In genomic region chr10:92567952-92568600, GRCh38 we compare ENCODE assay signal across 12 cellular contexts. TPM values are rescaled to one million over a fixed set of nuclear protein-coding genes. Genes with fewer than 3 reads are reported as not detected.
DNase-seq lines count a peak whose midpoint lies in the region; ATAC-seq, FAIRE-seq and TF ChIP-seq lines count a peak whose summit lies in the region.
"Had no signal": no experiment of that assay in that cellular context is flagged by ENCODE, and none has a peak within 500 bp of the region (broad histone marks: within the 10 kb centered on the region; RNA-seq: fewer than 3 reads in every experiment).

No MANE protein-coding gene starts in this region.

- H3K79me2 ChIP-seq in endothelial cell of umbilical vein (ENCODE audit: control insufficient read depth, insufficient read depth, low read length) = peaks cover 63% of the 10 kb centered on the region

- no peaks in the 10 kb centered on the region for H3K9me1 ChIP-seq in endothelial cell of umbilical vein (replicated peaks; ENCODE audit: control insufficient read depth, extremely low read depth, insufficient read depth, low read length)

- no TSS peak for BruUV-seq in endothelial cell of umbilical vein (replicated peaks; lab: Mats Ljungman, UMichigan)

- no peaks in the 10 kb centered on the region for H3K9me3 Mint-ChIP-seq in activated naive CD8-positive, alpha-beta T cell treated with anti-CD3 and anti-CD28 coated beads, Interleukin-2, amount 50 U/mL, for 24 hours
- no peaks in the 10 kb centered on the region for H3K9me3 Mint-ChIP-seq in activated naive CD8-positive, alpha-beta T cell treated with anti-CD3 and anti-CD28 coated beads for 36 hours
- H3K9me3 Mint-ChIP-seq: CD8-positive, alpha-beta memory T cell; central memory CD8-positive, alpha-beta T cell; naive B cell had no signal

- H3K9me3 ChIP-seq in endothelial cell of umbilical vein (replicated peaks; ENCODE audit: control insufficient read depth, insufficient read depth, low read length) = no peaks in the 10 kb centered on the region

- H3K27me3 ChIP-seq in endothelial cell of umbilical vein (ENCODE audit: control insufficient read depth in 2 of 2, insufficient read depth in 2 of 2, low read length in 2 of 2) = no peaks in the 10 kb centered on the region

- POLR2A ChIA-PET in endothelial cell of umbilical vein (lab: Charles Lee) = no interaction called here

- H3K4me1 Mint-ChIP-seq in activated naive CD8-positive, alpha-beta T cell treated with anti-CD3 and anti-CD28 coated beads, Interleukin-2, amount 50 U/mL, for 24 hours = peaks cover 45% of the 10 kb centered on the region
- peaks cover 33% of the 10 kb centered on the region for H3K4me1 Mint-ChIP-seq in activated naive CD8-positive, alpha-beta T cell treated with anti-CD3 and anti-CD28 coated beads for 36 hours

- TF ChIP-seq POLR2A in endothelial cell of umbilical vein (IDR thresholded peaks at IDR 0.05; ENCODE audit: low read depth, low read length) = no peak

- H3K9ac ChIP-seq in endothelial cell of umbilical vein (replicated peaks; ENCODE audit: extremely low read depth, insufficient read depth, low read length) = no peak overlapping the region

- no peak for TF ChIP-seq CTCF in endothelial cell of umbilical vein (IDR thresholded peaks at IDR 0.05; ENCODE audit: extremely low read depth in 1 of 2, insufficient read depth in 1 of 2, low read depth in 1 of 2, low read length in 2 of 2)

- H3K4me3 Mint-ChIP-seq in activated naive CD8-positive, alpha-beta T cell treated with anti-CD3 and anti-CD28 coated beads, Interleukin-2, amount 50 U/mL, for 24 hours = no peak overlapping the region
- H3K4me3 Mint-ChIP-seq in activated naive CD8-positive, alpha-beta T cell treated with anti-CD3 and anti-CD28 coated beads for 36 hours = no peak overlapping the region
- H3K4me3 Mint-ChIP-seq: CD8-positive, alpha-beta memory T cell; central memory CD8-positive, alpha-beta T cell; naive B cell had no signal

- no peak overlapping the region for H3K4me2 ChIP-seq in endothelial cell of umbilical vein (ENCODE audit: insufficient read depth, low read length)

- no peak overlapping the region for H3K27ac ChIP-seq in endothelial cell of umbilical vein (ENCODE audit: insufficient read depth, low read depth, low read length)
- H3K27ac ChIP-seq: HL-60 had no signal

- DNase-seq in activated naive CD8-positive, alpha-beta T cell treated with anti-CD3 and anti-CD28 coated beads, Interleukin-2, amount 50 U/mL, for 24 hours = no peak
- no peak for DNase-seq in activated naive CD8-positive, alpha-beta T cell treated with anti-CD3 and anti-CD28 coated beads for 36 hours
- DNase-seq in endothelial cell of umbilical vein (ENCODE audit: low read depth, low spot score) = peak; percentile 32
- DNase-seq in NK-92 (lab: John Stamatoyannopoulos, UW; ENCODE audit: unreplicated experiment) = no peak
- DNase-seq in GM19238 (ENCODE audit: insufficient read length, low spot score) = no peak
- DNase-seq in activated gamma-delta T cell (lab: John Stamatoyannopoulos, UW) = no peak
- no peak for DNase-seq in occipital lobe (lab: John Stamatoyannopoulos, UW)
- DNase-seq: CD8-positive, alpha-beta memory T cell; naive B cell had no signal

- peak; percentile 82 for ATAC-seq in activated naive CD8-positive, alpha-beta T cell treated with anti-CD3 and anti-CD28 coated beads, Interleukin-2, amount 50 U/mL, for 24 hours
- peak; percentile 84 for ATAC-seq in HG03432 (IDR thresholded peaks at IDR 0.05; ENCODE audit: unreplicated experiment)

- H3K36me3 ChIP-seq in endothelial cell of umbilical vein (ENCODE audit: control insufficient read depth in 2 of 2, extremely low read depth in 1 of 2, insufficient read depth in 2 of 2, low read length in 2 of 2) = peaks cover 0 to 2% of the 10 kb centered on the region in 2 experiments

- no peaks in the 10 kb centered on the region for H4K20me1 ChIP-seq in endothelial cell of umbilical vein (replicated peaks; ENCODE audit: control insufficient read depth, extremely low read depth, insufficient read depth, low read length)

- CTCF ChIA-PET in endothelial cell of umbilical vein (lab: Charles Lee) = interaction anchor here (1.0 to 1.7 kb wide), 3 partner anchors 48 to 51 kb away, joined by 3 to 7 read pairs (median 5); no protein-coding TSS in a partner anchor

- no peak overlapping the region for H3K27ac Mint-ChIP-seq in activated naive CD8-positive, alpha-beta T cell treated with anti-CD3 and anti-CD28 coated beads, Interleukin-2, amount 50 U/mL, for 24 hours
- no peak overlapping the region for H3K27ac Mint-ChIP-seq in activated naive CD8-positive, alpha-beta T cell treated with anti-CD3 and anti-CD28 coated beads for 36 hours

- H3K4me1 ChIP-seq in endothelial cell of umbilical vein (ENCODE audit: control insufficient read depth, extremely low read depth, insufficient read depth, low read length) = peaks cover 15% of the 10 kb centered on the region

- H3K36me3 Mint-ChIP-seq in activated naive CD8-positive, alpha-beta T cell treated with anti-CD3 and anti-CD28 coated beads, Interleukin-2, amount 50 U/mL, for 24 hours (ENCODE audit: low read depth) = peaks cover 28% of the 10 kb centered on the region
- peaks cover 19% of the 10 kb centered on the region for H3K36me3 Mint-ChIP-seq in activated naive CD8-positive, alpha-beta T cell treated with anti-CD3 and anti-CD28 coated beads for 36 hours

- intact Hi-C loops in endothelial cell of umbilical vein (cut with micrococcal nuclease) = no loop called here

- no peak overlapping the region for H3K4me3 ChIP-seq in endothelial cell of umbilical vein (replicated peaks in 1 of 3; ENCODE audit: insufficient read depth in 1 of 3, low read depth in 1 of 3, low read length in 3 of 3)

- dilution Hi-C loops in endothelial cell of umbilical vein (cut with MboI; ENCODE audit: extremely low pct_ligation_motif_present, low sequenced_read_pairs) = no loop called here

- H2AFZ ChIP-seq in endothelial cell of umbilical vein (ENCODE audit: low read depth, low read length) = no peak overlapping the region

- FAIRE-seq in endothelial cell of umbilical vein (lab: Jason Lieb, UNC) = peak; percentile 86

- no peaks in the 10 kb centered on the region for H3K27me3 Mint-ChIP-seq in activated naive CD8-positive, alpha-beta T cell treated with anti-CD3 and anti-CD28 coated beads, Interleukin-2, amount 50 U/mL, for 24 hours
- no peaks in the 10 kb centered on the region for H3K27me3 Mint-ChIP-seq in activated naive CD8-positive, alpha-beta T cell treated with anti-CD3 and anti-CD28 coated beads for 36 hours
- H3K27me3 Mint-ChIP-seq: CD8-positive, alpha-beta memory T cell; central memory CD8-positive, alpha-beta T cell; naive B cell had no signal

TF ChIP-seq in endothelial cell of umbilical vein, 7 proteins besides CTCF, POLR2A, EP300 and RAD21:
- TF ChIP-seq GATA2 (IDR thresholded peaks at IDR 0.05; ENCODE audit: insufficient read depth, insufficient read length, low read depth, low read length) = no peak
- TF ChIP-seq JUN (IDR thresholded peaks at IDR 0.05; ENCODE audit: borderline replicate concordance, insufficient read depth, insufficient read length, low read depth) = peak; percentile 6
- peak; percentile 50 for TF ChIP-seq FOS (IDR thresholded peaks at IDR 0.05; ENCODE audit: borderline replicate concordance, insufficient read depth, low read length)

RNA-seq across cellular contexts. Expression of gene IDE, which starts 5.8 kb away (rescaled TPM):
- total RNA-seq in activated naive CD8-positive, alpha-beta T cell treated with anti-CD3 and anti-CD28 coated beads for 36 hours = 10 to 100 TPM; 37.6 to 41.7 TPM
- total RNA-seq in endothelial cell of umbilical vein (52.6 and 53.5 TPM in 2 replicates), occipital lobe (19.7 TPM)
- 10.7 and 11.7 TPM in 2 replicates for polyA plus RNA-seq in endothelial cell of umbilical vein
- polyA plus RNA-seq in endothelial cell of umbilical vein (2011; cell fraction: cytosol; rRNA removed) = 11.3 and 13.7 TPM in 2 replicates
- polyA plus RNA-seq in endothelial cell of umbilical vein (2011; cell fraction: nucleus; rRNA removed) = 33.4 and 35.8 TPM in 2 replicates
- polyA plus RNA-seq in endothelial cell of umbilical vein (2012) = 27.0 and 35.7 TPM in 2 replicates
- 58.7 and 59.6 TPM in 2 replicates for polyA minus RNA-seq in endothelial cell of umbilical vein
- 29.6 TPM for polyA minus RNA-seq in endothelial cell of umbilical vein (2011; cell fraction: cytosol; rRNA and poly(A)+ RNA removed)
- 41.8 and 59.8 TPM in 2 replicates for polyA minus RNA-seq in endothelial cell of umbilical vein (2011; cell fraction: nucleus; rRNA and poly(A)+ RNA removed)

RNA-seq across cellular contexts. Expression of gene KIF11, which starts 24.9 kb away (rescaled TPM):
- total RNA-seq in activated naive CD8-positive, alpha-beta T cell treated with anti-CD3 and anti-CD28 coated beads for 36 hours = 10 to 100 TPM; 55.0 to 55.6 TPM
- 42.6 and 42.8 TPM in 2 replicates for total RNA-seq in endothelial cell of umbilical vein
- 4.7 and 7.3 TPM in 2 replicates for polyA plus RNA-seq in endothelial cell of umbilical vein
- 12.5 and 14.2 TPM in 2 replicates for polyA plus RNA-seq in endothelial cell of umbilical vein (2011; cell fraction: cytosol; rRNA removed)
- polyA plus RNA-seq in endothelial cell of umbilical vein (2011; cell fraction: nucleus; rRNA removed) = 10.1 and 16.2 TPM in 2 replicates
- 13.1 and 34.0 TPM in 2 replicates for polyA plus RNA-seq in endothelial cell of umbilical vein (2012)
- 6.8 and 9.2 TPM in 2 replicates for polyA minus RNA-seq in endothelial cell of umbilical vein
- polyA minus RNA-seq in endothelial cell of umbilical vein (2011; cell fraction: cytosol; rRNA and poly(A)+ RNA removed) = 28.1 TPM
- 6.9 and 13.5 TPM in 2 replicates for polyA minus RNA-seq in endothelial cell of umbilical vein (2011; cell fraction: nucleus; rRNA and poly(A)+ RNA removed)
- total RNA-seq in occipital lobe = 7.3 TPM
